Comparison of ENCODE assay signal across 24 cellular contexts in genomic region chr4:19492611-19493010, GRCh38.
"Had no signal": no experiment of that assay in that cellular context is flagged by ENCODE, and none has a peak within 500 bp of the region (broad histone marks: within the 10 kb centered on the region; RNA-seq: fewer than 3 reads in every experiment).

No MANE protein-coding gene starts in this region.

- H3K36me3 Mint-ChIP-seq: activated naive CD8-positive, alpha-beta T cell treated with anti-CD3 and anti-CD28 coated beads, Interleukin-2, amount 10 ng/mL, durations not matched to agents 7 days and 5 days; brain; natural killer cell; stimulated activated memory B cell treated with anti-CD40 and anti-IgM and Interleukin-4, amounts not matched to agents 10 μg/mL and 1 μg/mL and 100 μg/mL, for 72 hours; type B pancreatic cell; WTC11 had no signal

- H3K27ac Mint-ChIP-seq: activated naive CD4-positive, alpha-beta T cell treated with anti-CD3 and anti-CD28 coated beads for 36 hours; activated naive CD8-positive, alpha-beta T cell treated with anti-CD3 and anti-CD28 coated beads, Interleukin-2, amount 10 ng/mL, durations not matched to agents 7 days and 5 days; brain; natural killer cell; stimulated activated memory B cell treated with anti-CD40 and anti-IgM and Interleukin-4, amounts not matched to agents 10 μg/mL and 1 μg/mL and 100 μg/mL, for 72 hours; T-helper 1 cell treated with Interleukin-12 subunit alpha and Interleukin-12 subunit beta and Interleukin-4 antibody, amounts not matched to agents 30 μg/mL and 1 μg/mL, for 36 hours; type B pancreatic cell; WTC11 had no signal

- H3K4me1 ChIP-seq: foreskin keratinocyte, left ventricle myocardium inferior, testis, vagina had no signal

- H3K4me1 Mint-ChIP-seq: activated naive CD8-positive, alpha-beta T cell treated with anti-CD3 and anti-CD28 coated beads, Interleukin-2, amount 10 ng/mL, durations not matched to agents 7 days and 5 days; brain; natural killer cell; stimulated activated memory B cell treated with anti-CD40 and anti-IgM and Interleukin-4, amounts not matched to agents 10 μg/mL and 1 μg/mL and 100 μg/mL, for 72 hours; WTC11 had no signal

- H3K9me3 Mint-ChIP-seq: brain, type B pancreatic cell, WTC11 had no signal

- H3K4me3 ChIP-seq: left ventricle myocardium inferior, testis, vagina had no signal

- H3K9me3 ChIP-seq: left ventricle myocardium inferior, testis, vagina had no signal

- DNase-seq: activated CD8-positive, alpha-beta memory T cell treated with anti-CD3 and anti-CD28 coated beads for 24 hours; activated CD8-positive, alpha-beta memory T cell treated with anti-CD3 and anti-CD28 coated beads, Interleukin-2, amount 50 U/mL, for 4 hours; activated effector memory CD4-positive, alpha-beta T cell treated with Interleukin-2 at 50 U/mL for 16 hours; activated naive CD4-positive, alpha-beta T cell treated with anti-CD3 and anti-CD28 coated beads for 36 hours; activated naive CD8-positive, alpha-beta T cell treated with anti-CD3 and anti-CD28 coated beads, Interleukin-2, amount 10 ng/mL, durations not matched to agents 7 days and 5 days; activated T-cell treated with anti-CD3 and anti-CD28 coated beads, Interleukin-2, amount 50 U/mL, for 4 hours; caudate nucleus; dermis blood vessel endothelial cell; effector CD8-positive, alpha-beta T cell; foreskin keratinocyte; left ventricle myocardium inferior; midbrain; natural killer cell; small intestine; stimulated activated CD4-positive, alpha-beta T cell treated with anti-CD3 and anti-CD28 coated beads, Interleukin-2, amount 100 ng/mL, for 24 hours; T1000; testis had no signal

- H3K27ac ChIP-seq: foreskin keratinocyte, left ventricle myocardium inferior, testis, vagina had no signal

- H3K36me3 ChIP-seq: left ventricle myocardium inferior, vagina had no signal

- ATAC-seq: activated T-cell treated with anti-CD3 and anti-CD28 coated beads, Interleukin-2, amount 50 U/mL, for 4 hours; foreskin keratinocyte; natural killer cell; sciatic nerve; stimulated activated memory B cell treated with anti-CD40 and anti-IgM and Interleukin-4, amounts not matched to agents 10 μg/mL and 1 μg/mL and 100 μg/mL, for 72 hours; WTC11 had no signal

- H3K27me3 Mint-ChIP-seq: activated naive CD8-positive, alpha-beta T cell treated with anti-CD3 and anti-CD28 coated beads, Interleukin-2, amount 10 ng/mL, durations not matched to agents 7 days and 5 days; brain; stimulated activated memory B cell treated with anti-CD40 and anti-IgM and Interleukin-4, amounts not matched to agents 10 μg/mL and 1 μg/mL and 100 μg/mL, for 72 hours; type B pancreatic cell had no signal

- H3K4me3 Mint-ChIP-seq: activated naive CD4-positive, alpha-beta T cell treated with anti-CD3 and anti-CD28 coated beads for 36 hours; activated naive CD8-positive, alpha-beta T cell treated with anti-CD3 and anti-CD28 coated beads, Interleukin-2, amount 10 ng/mL, durations not matched to agents 7 days and 5 days; activated T-cell treated with anti-CD3 and anti-CD28 coated beads, Interleukin-2, amount 50 U/mL, for 4 hours; brain; natural killer cell; stimulated activated memory B cell treated with anti-CD40 and anti-IgM and Interleukin-4, amounts not matched to agents 10 μg/mL and 1 μg/mL and 100 μg/mL, for 72 hours; T-helper 1 cell treated with Interleukin-12 subunit alpha and Interleukin-12 subunit beta and Interleukin-4 antibody, amounts not matched to agents 30 μg/mL and 1 μg/mL, for 36 hours; type B pancreatic cell; WTC11 had no signal

- H3K27me3 ChIP-seq: foreskin keratinocyte, testis, vagina had no signal
